Comparison of ENCODE assay signal across 8 cellular contexts in the genomic region with DNA sequence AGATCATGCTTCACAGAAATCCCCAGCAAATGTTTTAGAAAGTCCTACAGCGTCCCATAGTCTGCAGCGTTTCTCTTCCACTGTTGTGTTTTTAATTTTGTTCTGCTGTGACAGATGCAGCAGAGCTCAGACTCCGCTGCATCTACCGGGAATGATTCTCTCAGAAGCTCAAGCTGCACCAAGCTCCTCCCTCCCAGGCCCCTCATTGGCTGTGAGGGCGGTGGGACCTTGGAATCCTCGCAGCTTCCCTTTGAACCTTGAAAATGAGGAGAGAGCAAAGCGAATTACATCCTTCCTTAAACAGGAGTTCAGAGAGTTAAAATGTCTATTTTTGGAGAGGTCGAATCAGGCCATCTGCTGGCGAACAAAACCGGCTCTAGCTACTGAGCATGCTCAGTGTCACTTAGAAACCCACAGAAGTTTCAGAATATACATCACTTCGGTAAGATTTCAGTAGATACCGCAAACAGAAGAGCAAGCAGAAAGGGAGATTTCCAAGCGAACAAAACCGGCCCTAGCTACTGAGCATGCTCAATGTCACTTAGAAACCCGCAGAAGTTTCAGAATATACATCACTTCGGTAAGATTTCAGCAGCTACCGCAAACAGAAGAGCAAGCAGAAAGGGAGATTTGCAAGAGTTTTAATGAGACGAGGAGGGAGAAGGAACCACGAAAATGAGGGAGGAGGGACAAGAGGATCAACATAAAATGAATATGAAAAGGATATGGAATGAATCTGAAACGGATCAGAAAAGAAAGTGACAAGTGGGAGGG.
DNase-seq lines count a peak whose midpoint lies in the region; ATAC-seq and TF ChIP-seq lines count a peak whose summit lies in the region.

A gene (minus strand): TSS at position 144 of the 774 bp plus-strand sequence. CDS start 188 bp downstream, outside the sequence.

- TF ChIP-seq CTCF in WERI-Rb-1 (IDR thresholded peaks at IDR 0.05; ENCODE audit: low read depth, low read length) = no peak

- no peaks in the 10 kb centered on the region for H3K27me3 ChIP-seq in WERI-Rb-1 (ENCODE audit: insufficient read depth, low read depth, severe bottlenecking)

- no peaks in the 10 kb centered on the region for H3K9me3 ChIP-seq in WERI-Rb-1 (ENCODE audit: severe bottlenecking)

- DNase-seq in 8988T = peak; percentile 17
- DNase-seq in NCI-H2171 (lab: John Stamatoyannopoulos, UW) = peak; percentile 77
- peak; percentile 71 for DNase-seq in WERI-Rb-1
- peak in 58 of 61 donors; percentile 12 to 93 (median 75) for DNase-seq in caudate nucleus (lab: John Stamatoyannopoulos, UW)
- DNase-seq in iris pigment epithelial cell (ENCODE audit: low read depth) = peak; percentile 90
- DNase-seq in stimulated activated CD4-positive, alpha-beta T cell treated with anti-CD3 and anti-CD28 coated beads, Interleukin-12 subunit alpha, Interleukin-12 subunit beta, amount 100 ng/mL, for 4 hours = peak; percentile 48

- peak within 1 kb of the TSS; percentile 50 for H3K4me3 ChIP-seq in WERI-Rb-1 (ENCODE audit: low read depth, low read length)

- H3K36me3 ChIP-seq in WERI-Rb-1 = no peaks in the 10 kb centered on the region

- H3K27ac ChIP-seq in WERI-Rb-1 (no peak within 1 kb of the TSS), caudate nucleus (ENCODE audit: low read depth, low read length) (peak within 1 kb of the TSS; percentile 87)

- ATAC-seq in GM18517 (IDR thresholded peaks at IDR 0.05; ENCODE audit: unreplicated experiment) (peak; percentile 80), HG03025 (IDR thresholded peaks at IDR 0.05; ENCODE audit: low FRiP score, unreplicated experiment) (peak; percentile 71)

Comparison
In these comparisons a context has a peak if more than half of its experiments do, and no peak if none do; other contexts are left out.
1. DNase-seq: peak in every context shown above with its lines; median percentile 90 in iris pigment epithelial cell; 77 in NCI-H2171; 75 in caudate nucleus; 71 in WERI-Rb-1; 48 in stimulated activated CD4-positive, alpha-beta T cell treated with anti-CD3 and anti-CD28 coated beads, Interleukin-12 subunit alpha, Interleukin-12 subunit beta, amount 100 ng/mL, for 4 hours; 17 in 8988T.